In genomic region chr7:20784311-20785210, GRCh38 we compare ENCODE assay signal across 7 cellular contexts. TPM values are rescaled to one million over a fixed set of nuclear protein-coding genes. Genes with fewer than 3 reads are reported as not detected.
DNase-seq lines count a peak whose midpoint lies in the region; ATAC-seq, FAIRE-seq and TF ChIP-seq lines count a peak whose summit lies in the region.

No MANE protein-coding gene starts in this region.

- H3K27ac ChIP-seq in H1 (ENCODE audit: low read depth, low read length) (no peak overlapping the region), prostate gland (peak overlapping the region; percentile 90 to 93)

- peak overlapping the region; percentile 61 for H4K91ac ChIP-seq in H1 (replicated peaks; ENCODE audit: insufficient read length, low read length)

- peaks cover 0 to 33% of the 10 kb centered on the region in 2 experiments; a peak in 2 of 4 replicates for H3K79me2 ChIP-seq in H1 (ENCODE audit: control insufficient read depth in 1 of 2, insufficient read depth in 2 of 2, low read length in 2 of 2)

- H3K4ac ChIP-seq in H1 (replicated peaks; ENCODE audit: insufficient read length, low read depth, low read length) = no peak overlapping the region

- H3K79me1 ChIP-seq in H1 (ENCODE audit: low read depth, low read length) = no peaks in the 10 kb centered on the region

- peak overlapping the region; percentile 80; the same call in 1 of the 2 replicates for H2BK5ac ChIP-seq in H1 (ENCODE audit: low read depth, low read length)

- H3K4me2 ChIP-seq in H1 (ENCODE audit: insufficient read depth in 1 of 2, low read depth in 2 of 2, low read length in 2 of 2) = peak overlapping the region; percentile 91 to 99

- CTCF ChIA-PET in H1 (lab: Charles Lee; ENCODE audit: partially characterized antibody) = interaction anchor here (0.6 to 7.9 kb wide), 9 partner anchors 8 to 297 kb away, joined by 3 to 48 read pairs (median 4); no protein-coding TSS in a partner anchor

- peak overlapping the region; percentile 94; the same call in 1 of the 2 replicates for H4K8ac ChIP-seq in H1 (ENCODE audit: extremely low read depth, insufficient read depth, low read length)

- ATAC-seq in GM19035 (IDR thresholded peaks at IDR 0.05; ENCODE audit: unreplicated experiment) = no peak
- no peak for ATAC-seq in HG03095 (IDR thresholded peaks at IDR 0.05; ENCODE audit: unreplicated experiment)

- H2AK5ac ChIP-seq in H1 (ENCODE audit: low read depth, low read length) = no peak overlapping the region

- peak overlapping the region; percentile 81 for H3K18ac ChIP-seq in H1 (ENCODE audit: extremely low read depth, low read length)

- H2BK15ac ChIP-seq in H1 (ENCODE audit: low read length) = peak overlapping the region; percentile 92; the same call in 1 of the 2 replicates

- H3K56ac ChIP-seq in H1 (replicated peaks; ENCODE audit: insufficient read length, low read depth, low read length) = no peak overlapping the region

- TF ChIP-seq POLR2A in H1 (IDR thresholded peaks at IDR 0.05; ENCODE audit: control extremely low read depth in 1 of 2, low read depth in 2 of 2, low read length in 2 of 2) (no peak; a peak in 1 of 3 replicates), prostate gland (IDR thresholded peaks at IDR 0.05) (no peak)

- peak overlapping the region in 3 of 4 experiments; percentile 35 to 66 (median 56); a peak in 5 of 7 replicates for H3K9ac ChIP-seq in H1 (replicated peaks in 1 of 4; ENCODE audit: extremely low read depth in 1 of 4, low read depth in 3 of 4, low read length in 3 of 4)

- TF ChIP-seq CTCF in H1 (IDR thresholded peaks at IDR 0.05; ENCODE audit: control extremely low read depth in 1 of 3, insufficient read depth in 1 of 3, low read depth in 1 of 3, low read length in 3 of 3) (peak; percentile 43 to 49 (median 48)), prostate gland (IDR thresholded peaks at IDR 0.05) (no peak)

- peak overlapping the region; percentile 27 for H4K5ac ChIP-seq in H1 (ENCODE audit: insufficient read length, low read depth, low read length)

- H4K20me1 ChIP-seq in H1 (replicated peaks in 1 of 2; ENCODE audit: control insufficient read depth in 1 of 2, insufficient read depth in 2 of 2, low read length in 2 of 2) = no peaks in the 10 kb centered on the region

- WGBS in H1 (ENCODE audit: extremely low coverage in 1 of 2, insufficient coverage in 1 of 2, insufficient read length in 1 of 2, insufficient replicate concordance in 2 of 2, low coverage in 1 of 2, low lambda C conversion rate in 2 of 2, missing lambda C conversion rate in 1 of 2), 2 experiments = 1% methylated on average over 59 of the region's 107 CpGs; no CpG with 5 or more reads in 1 of the 2 experiments
- WGBS in prostate gland = 3% methylated on average over 68 of the region's 107 CpGs

- H3K4me3 ChIP-seq in H1 (ENCODE audit: extremely low read depth in 1 of 4, insufficient read depth in 2 of 4, low read depth in 3 of 4, low read length in 4 of 4) (peak overlapping the region; percentile 61 to 87 (median 76)), prostate gland (peak overlapping the region; percentile 39 to 55)

- peak overlapping the region; percentile 80; the same call in 1 of the 2 replicates for H2BK20ac ChIP-seq in H1 (ENCODE audit: low read length)

- H3K36me3 ChIP-seq in H1 (ENCODE audit: control insufficient read depth in 2 of 4, insufficient read depth in 4 of 4, low read length in 3 of 4) (no peaks in the 10 kb centered on the region), prostate gland (no peaks in the 10 kb centered on the region)

- H2BK120ac ChIP-seq in H1 (replicated peaks; ENCODE audit: low read depth, low read length) = no peak overlapping the region

- H3K9me3 ChIP-seq in H1 (ENCODE audit: insufficient read depth in 2 of 2, low read depth in 1 of 2, low read length in 1 of 2) = no peaks in the 10 kb centered on the region
- no peaks in the 10 kb centered on the region for H3K9me3 ChIP-seq in prostate gland

- POLR2A ChIA-PET in H1 (lab: Charles Lee; ENCODE audit: partially characterized antibody) = interaction anchor here (1.3 to 14.6 kb wide), 3 partner anchors 10 to 52 kb away, joined by 4 to 192 read pairs (median 8); partner anchors contain the start of gene SP8

- TF ChIP-seq RAD21 in H1 (IDR thresholded peaks at IDR 0.05 in 1 of 2, conservative IDR thresholded peaks at IDR 0.05 in 1 of 2; ENCODE audit: low read depth in 2 of 2, low read length in 2 of 2) = peak; percentile 9; a peak in 1 of 4 replicates

- no peak for FAIRE-seq in H1 (lab: Jason Lieb, UNC)

- intact Hi-C loops in prostate gland (cut with DNase I) = no loop called here

- no peak overlapping the region for H3K14ac ChIP-seq in H1 (ENCODE audit: insufficient read length)

- peaks cover 22% of the 10 kb centered on the region for H3K23me2 ChIP-seq in H1 (ENCODE audit: low read depth, low read length)

- peak overlapping the region; percentile 99; the same call in 1 of the 2 replicates for H2BK12ac ChIP-seq in H1 (ENCODE audit: low read depth, low read length)

- H3K23ac ChIP-seq in H1 (ENCODE audit: insufficient read length) = no peak overlapping the region

- peaks cover 2 to 30% (median 15%) of the 10 kb centered on the region in 4 experiments for H3K27me3 ChIP-seq in H1 (replicated peaks in 1 of 4; ENCODE audit: control insufficient read depth in 3 of 4, extremely low read depth in 1 of 4, insufficient read depth in 3 of 4, low read length in 3 of 4)
- no peaks in the 10 kb centered on the region for H3K27me3 ChIP-seq in prostate gland (replicated peaks; ENCODE audit: insufficient read depth)

- DNase-seq in GM03348 (ENCODE audit: low spot score) (peak; percentile 23), LoVo (ENCODE audit: low spot score) (peak; percentile 80), H1 (ENCODE audit: low read depth in 1 of 2, low spot score in 2 of 2) (peak in 1 of 2 experiments; percentile 75), prostate gland (ENCODE audit: low spot score) (no peak), NOMO-1 treated with dmso at 0.1 percent for 144 hours (lab: John Stamatoyannopoulos, UW; ENCODE audit: unreplicated experiment) (no peak)

- no peak for TF ChIP-seq EP300 in H1 (IDR thresholded peaks at IDR 0.05; ENCODE audit: borderline replicate concordance in 1 of 2, low read depth in 2 of 2, low read length in 2 of 2)

- H2AFZ ChIP-seq in H1 (ENCODE audit: low read length) = no peak overlapping the region

- H3K4me1 ChIP-seq in H1 (replicated peaks in 1 of 4; ENCODE audit: control insufficient read depth in 3 of 4, insufficient read depth in 4 of 4, low read length in 3 of 4) (peaks cover 5 to 25% (median 15%) of the 10 kb centered on the region in 4 experiments), prostate gland (replicated peaks) (no peaks in the 10 kb centered on the region)

TF ChIP-seq in H1, 55 proteins besides CTCF, POLR2A, EP300 and RAD21 (continues in another document):
- no peak for TF ChIP-seq NRF1 (IDR thresholded peaks at IDR 0.05; ENCODE audit: low read depth, low read length)
- TF ChIP-seq MAFK (IDR thresholded peaks at IDR 0.05; ENCODE audit: low read depth, low read length) = no peak
- TF ChIP-seq BRCA1 (IDR thresholded peaks at IDR 0.05; ENCODE audit: low read depth, low read length) = no peak
- TF ChIP-seq CTBP2 (IDR thresholded peaks at IDR 0.05; ENCODE audit: borderline replicate concordance, insufficient read depth, insufficient read length, low read length) = peak; percentile 25
- TF ChIP-seq JUND (IDR thresholded peaks at IDR 0.05; ENCODE audit: low read length) = 0 out of 2 replicates have a peak, but pooled peaks have one; percentile 36
- no peak for TF ChIP-seq FOSL1 (IDR thresholded peaks at IDR 0.05; ENCODE audit: insufficient read depth, low read depth, low read length)
- TF ChIP-seq GTF2F1 (IDR thresholded peaks at IDR 0.05; ENCODE audit: borderline replicate concordance, low read depth, low read length) = no peak
- no peak for TF ChIP-seq SP4 (IDR thresholded peaks at IDR 0.05; ENCODE audit: low read length)

RNA-seq across cellular contexts. Expression of gene SP8, which starts 2.1 kb away (rescaled TPM):
- total RNA-seq in H1 (2021; fragmentation: NEBNext Ultra II Directional; extraction: Animal tissue kit (Norgen Biotek cat#: 25700)) = 10.6 and 12.0 TPM in 2 replicates
- 11.3 and 13.5 TPM in 2 replicates for polyA plus RNA-seq in H1 (2011; rRNA removed)
- 7.9 TPM for polyA plus RNA-seq in H1 (2011; cell fraction: cytosol; rRNA removed)
- polyA plus RNA-seq in H1 (2011; cell fraction: nucleus; rRNA removed) = 11.6 TPM
- polyA plus RNA-seq in H1 (2012, experiment 1 of 2) = 6.5 to 9.0 TPM (median 6.8 TPM) in 4 replicates
- 4.7 TPM for polyA plus RNA-seq in H1 (2012, experiment 2 of 2)
- 3.4 TPM for polyA plus RNA-seq in H1 (2013, experiment 1 of 2)
- 2.8 TPM for polyA plus RNA-seq in H1 (2013, experiment 2 of 2)
- 3.4 and 3.8 TPM in 2 replicates for polyA minus RNA-seq in H1 (2011; rRNA and poly(A)+ RNA removed)
- polyA minus RNA-seq in H1 (2011; cell fraction: cytosol; rRNA and poly(A)+ RNA removed) = 9.6 TPM
- polyA minus RNA-seq in H1 (2011; cell fraction: nucleus; rRNA and poly(A)+ RNA removed) = 9.8 TPM
- 10 to 100 TPM in 1 of 2 donors, 1 to 10 TPM in 1; 7.4 to 44.5 TPM for total RNA-seq in prostate gland

Comparison
In these comparisons a context has a peak if more than half of its experiments do, and no peak if none do; other contexts are left out.
1. DNase-seq: peak in GM03348 (single experiment) and LoVo (single experiment); none in prostate gland (single experiment) and NOMO-1 treated with dmso at 0.1 percent for 144 hours (single experiment).
2. CTCF ChIP-seq: peak in H1 (3 of 3); none in prostate gland (0 of 4).